In genomic region chr5:122468351-122469111, GRCh38 we compare ENCODE assay signal across 26 cellular contexts.
A peak's percentile ranks its signal among the peaks of the same experiment; 100 is the strongest.
DNase-seq lines count a peak whose midpoint lies in the region; ATAC-seq, FAIRE-seq and TF ChIP-seq lines count a peak whose summit lies in the region.
"Had no signal": no experiment of that assay in that cellular context is flagged by ENCODE, and none has a peak within 500 bp of the region (broad histone marks: within the 10 kb centered on the region; RNA-seq: fewer than 3 reads in every experiment).

No MANE protein-coding gene starts in this region.

- H2AFZ ChIP-seq in DND-41 (ENCODE audit: low read depth, low read length), result no peak overlapping the region
- H2AFZ ChIP-seq in osteoblast (ENCODE audit: low read length), result no peak overlapping the region

- no peak for FAIRE-seq in frontal cortex (lab: Jason Lieb, UNC)
- FAIRE-seq: GM12878, urothelium cell line had no signal

- H4K20me1 ChIP-seq in DND-41 (ENCODE audit: insufficient read depth, low read length), result no peaks in the 10 kb centered on the region
- H4K20me1 ChIP-seq in osteoblast (ENCODE audit: insufficient read depth, low read length), result no peaks in the 10 kb centered on the region

- CTCF ChIA-PET in CD8-positive, alpha-beta memory T cell (lab: Charles Lee), result no interaction called here
- CTCF ChIA-PET in activated CD4-positive, alpha-beta T cell treated with anti-CD3 and anti-CD28 coated beads, Interleukin-2, amount 10 ng/mL, durations not matched to agents 7 days and 5 days (lab: Charles Lee), result no interaction called here

- POLR2A ChIA-PET in CD8-positive, alpha-beta memory T cell (lab: Charles Lee), result interaction anchor here (0.6 kb wide), 1 partner anchor 23 kb away, joined by 3 read pairs; no protein-coding TSS in a partner anchor
- POLR2A ChIA-PET in activated CD4-positive, alpha-beta T cell treated with anti-CD3 and anti-CD28 coated beads, Interleukin-2, amount 10 ng/mL, durations not matched to agents 7 days and 5 days (lab: Charles Lee), result no interaction called here

- no peaks in the 10 kb centered on the region for H3K36me3 ChIP-seq in DND-41 (ENCODE audit: insufficient read depth, low read length)
- no peaks in the 10 kb centered on the region for H3K36me3 ChIP-seq in osteoblast (ENCODE audit: insufficient read depth, low read length)
- no peaks in the 10 kb centered on the region for H3K36me3 ChIP-seq in CD8-positive, alpha-beta memory T cell (ENCODE audit: insufficient read depth, low read length)
- H3K36me3 ChIP-seq: neutrophil had no signal

- H3K9me3 ChIP-seq in DND-41 (ENCODE audit: insufficient read depth, low read length, severe bottlenecking) (no peaks in the 10 kb centered on the region), osteoblast (ENCODE audit: low read depth, low read length) (no peaks in the 10 kb centered on the region)
- H3K9me3 ChIP-seq in CD8-positive, alpha-beta memory T cell (ENCODE audit: low read length), result no peaks in the 10 kb centered on the region
- H3K9me3 ChIP-seq: neutrophil had no signal

- H3K79me2 ChIP-seq in DND-41 (ENCODE audit: insufficient read depth, low read length), result no peaks in the 10 kb centered on the region
- no peaks in the 10 kb centered on the region for H3K79me2 ChIP-seq in osteoblast (ENCODE audit: insufficient read depth, low read length)

- no peak for ATAC-seq in DND-41 (ENCODE audit: insufficient read depth, low read depth)
- ATAC-seq: GM12878 had no signal

- H3K27ac Mint-ChIP-seq in chondrocyte (ENCODE audit: unreplicated experiment), result no peak overlapping the region
- no peak overlapping the region for H3K27ac Mint-ChIP-seq in CD8-positive, alpha-beta memory T cell
- no peak overlapping the region for H3K27ac Mint-ChIP-seq in activated CD4-positive, alpha-beta T cell treated with anti-CD3 and anti-CD28 coated beads, Interleukin-2, amount 10 ng/mL, durations not matched to agents 7 days and 5 days
- H3K27ac Mint-ChIP-seq: CD4-positive, alpha-beta memory T cell; memory B cell; T-helper 2 cell treated with Interferon-gamma antibody and Interleukin-4, amounts not matched to agents 5 μg/mL and 100 μg/mL, for 36 hours had no signal

- H3K9me3 Mint-ChIP-seq in chondrocyte (ENCODE audit: low read depth), result no peaks in the 10 kb centered on the region
- no peaks in the 10 kb centered on the region for H3K9me3 Mint-ChIP-seq in CD8-positive, alpha-beta memory T cell
- H3K9me3 Mint-ChIP-seq in activated CD4-positive, alpha-beta T cell treated with anti-CD3 and anti-CD28 coated beads, Interleukin-2, amount 10 ng/mL, durations not matched to agents 7 days and 5 days, result no peaks in the 10 kb centered on the region
- H3K9me3 Mint-ChIP-seq: CD4-positive, alpha-beta memory T cell; memory B cell; T-helper 2 cell treated with Interferon-gamma antibody and Interleukin-4, amounts not matched to agents 5 μg/mL and 100 μg/mL, for 36 hours had no signal

- H3K36me3 Mint-ChIP-seq in chondrocyte (ENCODE audit: low read depth), result no peaks in the 10 kb centered on the region
- no peaks in the 10 kb centered on the region for H3K36me3 Mint-ChIP-seq in CD8-positive, alpha-beta memory T cell
- H3K36me3 Mint-ChIP-seq in activated CD4-positive, alpha-beta T cell treated with anti-CD3 and anti-CD28 coated beads, Interleukin-2, amount 10 ng/mL, durations not matched to agents 7 days and 5 days (ENCODE audit: low read depth), result no peaks in the 10 kb centered on the region
- H3K36me3 Mint-ChIP-seq: CD4-positive, alpha-beta memory T cell; memory B cell had no signal

- H3K27me3 ChIP-seq in DND-41 (ENCODE audit: insufficient read depth, low read length, poor library complexity), result no peaks in the 10 kb centered on the region
- no peaks in the 10 kb centered on the region for H3K27me3 ChIP-seq in osteoblast (ENCODE audit: insufficient read depth, low read length)
- H3K27me3 ChIP-seq in CD8-positive, alpha-beta memory T cell (ENCODE audit: insufficient read depth, low read length, poor library complexity, severe bottlenecking), result no peaks in the 10 kb centered on the region
- H3K27me3 ChIP-seq: neutrophil had no signal

- no peak overlapping the region for H3K4me3 Mint-ChIP-seq in chondrocyte (ENCODE audit: unreplicated experiment)
- no peak overlapping the region for H3K4me3 Mint-ChIP-seq in CD8-positive, alpha-beta memory T cell
- no peak overlapping the region for H3K4me3 Mint-ChIP-seq in activated CD4-positive, alpha-beta T cell treated with anti-CD3 and anti-CD28 coated beads, Interleukin-2, amount 10 ng/mL, durations not matched to agents 7 days and 5 days
- H3K4me3 Mint-ChIP-seq: CD4-positive, alpha-beta memory T cell; memory B cell; T-helper 2 cell treated with Interferon-gamma antibody and Interleukin-4, amounts not matched to agents 5 μg/mL and 100 μg/mL, for 36 hours had no signal

- no peaks in the 10 kb centered on the region for H3K4me1 ChIP-seq in DND-41 (ENCODE audit: insufficient read depth, low read length)
- H3K4me1 ChIP-seq in osteoblast (ENCODE audit: insufficient read depth, low read length), result no peaks in the 10 kb centered on the region
- no peaks in the 10 kb centered on the region for H3K4me1 ChIP-seq in CD8-positive, alpha-beta memory T cell (ENCODE audit: insufficient read depth, low read length)

- peaks cover 4% of the 10 kb centered on the region for H3K27me3 Mint-ChIP-seq in chondrocyte (ENCODE audit: low read depth)
- peaks cover 0 to 3% of the 10 kb centered on the region in 2 donors for H3K27me3 Mint-ChIP-seq in CD8-positive, alpha-beta memory T cell
- H3K27me3 Mint-ChIP-seq in activated CD4-positive, alpha-beta T cell treated with anti-CD3 and anti-CD28 coated beads, Interleukin-2, amount 10 ng/mL, durations not matched to agents 7 days and 5 days, result no peaks in the 10 kb centered on the region

- H3K4me1 Mint-ChIP-seq in chondrocyte (ENCODE audit: low read depth), result no peaks in the 10 kb centered on the region
- H3K4me1 Mint-ChIP-seq in CD8-positive, alpha-beta memory T cell, result no peaks in the 10 kb centered on the region
- no peaks in the 10 kb centered on the region for H3K4me1 Mint-ChIP-seq in activated CD4-positive, alpha-beta T cell treated with anti-CD3 and anti-CD28 coated beads, Interleukin-2, amount 10 ng/mL, durations not matched to agents 7 days and 5 days
- H3K4me1 Mint-ChIP-seq: CD4-positive, alpha-beta memory T cell; memory B cell had no signal

- no peak overlapping the region for H3K9ac ChIP-seq in DND-41 (ENCODE audit: low read depth, low read length)

- no peak overlapping the region for H3K4me3 ChIP-seq in DND-41 (ENCODE audit: low read depth in 1 of 2, low read length in 2 of 2)
- no peak overlapping the region for H3K4me3 ChIP-seq in osteoblast (ENCODE audit: insufficient read depth, low read length)
- H3K4me3 ChIP-seq in CD8-positive, alpha-beta memory T cell (ENCODE audit: low read length), result no peak overlapping the region
- H3K4me3 ChIP-seq: GM12878 had no signal

- TF ChIP-seq CTCF in DND-41 (IDR thresholded peaks at IDR 0.05; ENCODE audit: borderline replicate concordance, extremely low read depth, low read length, poor library complexity, severe bottlenecking) (peak; percentile 12), chondrocyte (IDR thresholded peaks at IDR 0.05) (peak; percentile 49), osteoblast (IDR thresholded peaks at IDR 0.05; ENCODE audit: extremely low read depth, low read depth, low read length) (peak; percentile 23)

- H3K27ac ChIP-seq in DND-41 (ENCODE audit: low read length), result no peak overlapping the region
- no peak overlapping the region for H3K27ac ChIP-seq in osteoblast (ENCODE audit: low read depth, low read length)
- H3K27ac ChIP-seq in CD8-positive, alpha-beta memory T cell (ENCODE audit: low read depth, low read length), result no peak overlapping the region
- H3K27ac ChIP-seq: neutrophil had no signal

- no peak overlapping the region for H3K4me2 ChIP-seq in DND-41 (ENCODE audit: insufficient read depth, low read length)
- no peak overlapping the region for H3K4me2 ChIP-seq in osteoblast (ENCODE audit: insufficient read depth, low read length)

- DNase-seq in DND-41, result no peak
- DNase-seq in NAMALWA (ENCODE audit: low spot score), result peak; percentile 13
- DNase-seq in chondrocyte (ENCODE audit: low spot score), result no peak
- no peak for DNase-seq in osteoblast (ENCODE audit: insufficient read length, low spot score, missing footprints)
- DNase-seq in CD8-positive, alpha-beta memory T cell, result no peak
- DNase-seq in frontal cortex (ENCODE audit: low spot score in 2 of 2), result no peak
- DNase-seq in activated CD4-positive, alpha-beta T cell treated with anti-CD3 and anti-CD28 coated beads, Interleukin-2, amount 10 ng/mL, durations not matched to agents 7 days and 5 days, result no peak
- DNase-seq: activated CD4-positive, alpha-beta T cell treated with anti-CD3 and anti-CD28 coated beads for 48 hours; activated gamma-delta T cell; activated T-cell treated with anti-CD3 and anti-CD28 coated beads, Interleukin-2, amount 50 U/mL, for 1 hour; CD4-positive, alpha-beta memory T cell; effector CD8-positive, alpha-beta T cell; EL; foreskin fibroblast; left colon; NCI-H1105; NCI-H2029 treated with DMSO at 0.1 percent for 48 hours; NCI-H345; NCI-H774; stimulated activated CD4-positive, alpha-beta T cell treated with anti-CD3 and anti-CD28 coated beads, Interleukin-15, amount 100 ng/mL, for 24 hours; stimulated activated naive CD4-positive, alpha-beta T cell treated with Interleukin-2 at 50 U/mL for 16 hours had no signal
